Comparison of ENCODE assay signal across 15 cellular contexts in genomic region chr2:85237849-85238570, GRCh38.
DNase-seq lines count a peak whose midpoint lies in the region; ATAC-seq, FAIRE-seq and TF ChIP-seq lines count a peak whose summit lies in the region.
"Had no signal": no experiment of that assay in that cellular context is flagged by ENCODE, and none has a peak within 500 bp of the region (broad histone marks: within the 10 kb centered on the region; RNA-seq: fewer than 3 reads in every experiment).

No MANE protein-coding gene starts in this region.

- FAIRE-seq in astrocyte (lab: Jason Lieb, UNC): no peak

- H3K27ac Mint-ChIP-seq in astrocyte (ENCODE audit: unreplicated experiment): peak overlapping the region; percentile 18
- no peak overlapping the region for H3K27ac Mint-ChIP-seq in activated CD8-positive, alpha-beta memory T cell treated with anti-CD3 and anti-CD28 coated beads, Interleukin-2, amount 10 ng/mL, durations not matched to agents 7 days and 5 days
- H3K27ac Mint-ChIP-seq: effector memory CD8-positive, alpha-beta T cell had no signal

- no peaks in the 10 kb centered on the region for H3K4me1 ChIP-seq in astrocyte (ENCODE audit: insufficient read depth, low read length)

- H3K9me3 ChIP-seq in astrocyte (ENCODE audit: insufficient read depth, low read depth, low read length) (no peaks in the 10 kb centered on the region), iPS-18c (ENCODE audit: control insufficient read depth, insufficient read depth, low read length) (no peaks in the 10 kb centered on the region)

- peak overlapping the region; percentile 7 for H3K4me2 ChIP-seq in astrocyte (ENCODE audit: low read length)

- no peaks in the 10 kb centered on the region for H3K27me3 Mint-ChIP-seq in astrocyte (ENCODE audit: low read depth, unreplicated experiment)
- peaks cover 22% of the 10 kb centered on the region for H3K27me3 Mint-ChIP-seq in activated CD8-positive, alpha-beta memory T cell treated with anti-CD3 and anti-CD28 coated beads, Interleukin-2, amount 10 ng/mL, durations not matched to agents 7 days and 5 days

- no peaks in the 10 kb centered on the region for H3K36me3 ChIP-seq in astrocyte (ENCODE audit: insufficient read depth, low read length)

- peaks cover 18% of the 10 kb centered on the region for H3K4me1 Mint-ChIP-seq in astrocyte (ENCODE audit: low read depth, unreplicated experiment)
- no peaks in the 10 kb centered on the region for H3K4me1 Mint-ChIP-seq in activated CD8-positive, alpha-beta memory T cell treated with anti-CD3 and anti-CD28 coated beads, Interleukin-2, amount 10 ng/mL, durations not matched to agents 7 days and 5 days

- peaks cover 36% of the 10 kb centered on the region for H4K20me1 ChIP-seq in astrocyte (ENCODE audit: insufficient read depth, low read length)

- H3K27me3 ChIP-seq in astrocyte (ENCODE audit: insufficient read depth, low read length): no peaks in the 10 kb centered on the region

- H3K36me3 Mint-ChIP-seq in astrocyte (ENCODE audit: low read depth, unreplicated experiment): peaks cover 9% of the 10 kb centered on the region
- no peaks in the 10 kb centered on the region for H3K36me3 Mint-ChIP-seq in activated CD8-positive, alpha-beta memory T cell treated with anti-CD3 and anti-CD28 coated beads, Interleukin-2, amount 10 ng/mL, durations not matched to agents 7 days and 5 days
- H3K36me3 Mint-ChIP-seq: CD4-positive, alpha-beta memory T cell had no signal

- H3K27ac ChIP-seq in astrocyte (ENCODE audit: low read depth, low read length): no peak overlapping the region
- H3K27ac ChIP-seq: 22Rv1 had no signal

- H3K79me2 ChIP-seq in astrocyte (ENCODE audit: insufficient read depth, low read length): no peaks in the 10 kb centered on the region

- no peak overlapping the region for H3K9ac ChIP-seq in astrocyte (ENCODE audit: low read length)

- H3K4me3 Mint-ChIP-seq in astrocyte (ENCODE audit: unreplicated experiment): peak overlapping the region; percentile 46
- H3K4me3 Mint-ChIP-seq in activated CD8-positive, alpha-beta memory T cell treated with anti-CD3 and anti-CD28 coated beads, Interleukin-2, amount 10 ng/mL, durations not matched to agents 7 days and 5 days: no peak overlapping the region
- H3K4me3 Mint-ChIP-seq: CD4-positive, alpha-beta memory T cell; effector memory CD8-positive, alpha-beta T cell had no signal

- TF ChIP-seq CTCF in astrocyte (IDR thresholded peaks at IDR 0.05; ENCODE audit: insufficient read depth, low read depth, low read length): no peak

- DNase-seq in NCI-H1092 treated with DMSO at 0.1 percent for 48 hours (lab: John Stamatoyannopoulos, UW) (peak; percentile 17), NCI-H1092 (lab: John Stamatoyannopoulos, UW) (no peak), astrocyte (ENCODE audit: low read depth) (no peak), retina (peak; percentile 7)
- DNase-seq in activated CD4-positive, alpha-beta T cell treated with anti-CD3 and anti-CD28 coated beads, Interleukin-2, amount 50 U/mL, for 4 hours: no peak
- DNase-seq in activated CD8-positive, alpha-beta memory T cell treated with anti-CD3 and anti-CD28 coated beads, Interleukin-2, amount 10 ng/mL, durations not matched to agents 7 days and 5 days: no peak
- DNase-seq: activated gamma-delta T cell treated with Interleukin-2 at 50 U/mL for 16 hours; CD4-positive, alpha-beta memory T cell; effector memory CD8-positive, alpha-beta T cell; GF-D8; NCI-H2107; stimulated activated naive CD8-positive, alpha-beta T cell treated with anti-CD3 and anti-CD28 coated beads, Interleukin-15, Interleukin-2, amounts not matched to agents 100 U/mL and 50 U/mL, for 24 hours had no signal

- H3K9me3 Mint-ChIP-seq in astrocyte (ENCODE audit: unreplicated experiment): no peaks in the 10 kb centered on the region
- H3K9me3 Mint-ChIP-seq in activated CD8-positive, alpha-beta memory T cell treated with anti-CD3 and anti-CD28 coated beads, Interleukin-2, amount 10 ng/mL, durations not matched to agents 7 days and 5 days (ENCODE audit: low read depth): no peaks in the 10 kb centered on the region
- H3K9me3 Mint-ChIP-seq: CD4-positive, alpha-beta memory T cell; effector memory CD8-positive, alpha-beta T cell had no signal

- CTCF ChIA-PET in activated CD8-positive, alpha-beta memory T cell treated with anti-CD3 and anti-CD28 coated beads, Interleukin-2, amount 10 ng/mL, durations not matched to agents 7 days and 5 days (lab: Charles Lee): no interaction called here

- H3K4me3 ChIP-seq in astrocyte (ENCODE audit: insufficient read depth, low read depth, low read length) (no peak overlapping the region), iPS-18c (ENCODE audit: insufficient read depth, low read depth, low read length) (peak overlapping the region; percentile 21; the same call in 1 of the 2 replicates)

- ATAC-seq in activated CD8-positive, alpha-beta memory T cell treated with anti-CD3 and anti-CD28 coated beads, Interleukin-2, amount 10 ng/mL, durations not matched to agents 7 days and 5 days: no peak
- no peak for ATAC-seq in HG03342 (IDR thresholded peaks at IDR 0.05; ENCODE audit: unreplicated experiment)
- ATAC-seq: effector memory CD8-positive, alpha-beta T cell; stimulated activated naive CD8-positive, alpha-beta T cell treated with anti-CD3 and anti-CD28 coated beads, Interleukin-15, Interleukin-2, amounts not matched to agents 100 U/mL and 50 U/mL, for 24 hours had no signal

- H2AFZ ChIP-seq in astrocyte (ENCODE audit: low read depth, low read length): no peak overlapping the region

Comparison
In these comparisons a context has a peak if more than half of its experiments do, and no peak if none do; other contexts are left out.
1. DNase-seq: peak in NCI-H1092 treated with DMSO at 0.1 percent for 48 hours (single experiment) and retina (single experiment); none in NCI-H1092 (single experiment), astrocyte (single experiment), activated CD4-positive, alpha-beta T cell treated with anti-CD3 and anti-CD28 coated beads, Interleukin-2, amount 50 U/mL, for 4 hours (0 of 2) and activated CD8-positive, alpha-beta memory T cell treated with anti-CD3 and anti-CD28 coated beads, Interleukin-2, amount 10 ng/mL, durations not matched to agents 7 days and 5 days (single experiment).